Comparison of ENCODE assay signal across 20 cellular contexts in genomic region chr3:181715601-181716340, GRCh38. TPM values are rescaled to one million over a fixed set of nuclear protein-coding genes. Genes with fewer than 3 reads are reported as not detected.
DNase-seq lines count a peak whose midpoint lies in the region; ATAC-seq and TF ChIP-seq lines count a peak whose summit lies in the region.
"Had no signal": no experiment of that assay in that cellular context is flagged by ENCODE, and none has a peak within 500 bp of the region (broad histone marks: within the 10 kb centered on the region; RNA-seq: fewer than 3 reads in every experiment).

No MANE protein-coding gene starts in this region.

- no peak overlapping the region for H3K4ac ChIP-seq in neuronal stem cell (ENCODE audit: low read length)

- no peaks in the 10 kb centered on the region for H3K9me2 ChIP-seq in GM23338 (ENCODE audit: insufficient read depth)

- H2AK5ac ChIP-seq in neuronal stem cell (ENCODE audit: low read depth, low read length), result no peak overlapping the region

- H3K4me1 ChIP-seq in GM23338 (ENCODE audit: insufficient read depth) (peaks cover 42% of the 10 kb centered on the region), NT2/D1 (ENCODE audit: insufficient read depth, insufficient read length) (peaks cover 3% of the 10 kb centered on the region), neuronal stem cell (ENCODE audit: control insufficient read depth in 2 of 2, insufficient read depth in 1 of 2, low read depth in 1 of 2, low read length in 2 of 2) (peaks cover 11 to 29% of the 10 kb centered on the region in 2 donors)
- H3K4me1 ChIP-seq: BLaER1 had no signal

- H3K27ac ChIP-seq in GM23338 (ENCODE audit: low read depth), result peak overlapping the region; percentile 98
- peak overlapping the region; percentile 92 for H3K27ac ChIP-seq in neuronal stem cell (replicated peaks; ENCODE audit: low read length)
- H3K27ac ChIP-seq: BLaER1, coronary artery, skin epidermis had no signal

- peak overlapping the region; percentile 68 for H3K4me3 ChIP-seq in GM23338
- H3K4me3 ChIP-seq in NT2/D1 (ENCODE audit: insufficient read length, low read depth), result peak overlapping the region; percentile 99
- H3K4me3 ChIP-seq in epithelial cell of esophagus (ENCODE audit: low read length), result peak overlapping the region; percentile 75
- peak overlapping the region; percentile 94 to 95 for H3K4me3 ChIP-seq in neuronal stem cell (ENCODE audit: low read length in 2 of 2)
- H3K4me3 ChIP-seq: BLaER1, coronary artery, skin epidermis had no signal

- peak overlapping the region; percentile 99 for H3K27ac Mint-ChIP-seq in GM23338
- H3K27ac Mint-ChIP-seq: activated B cell treated with CpG ODN at 0.5 μM for 24 hours; activated naive CD8-positive, alpha-beta T cell; HFFc6; naive thymus-derived CD4-positive, alpha-beta T cell had no signal

- H2BK12ac ChIP-seq in neuronal stem cell (ENCODE audit: low read length), result no peak overlapping the region

- no peak overlapping the region; the same call in 2 of the 3 replicates for H3K4me3 Mint-ChIP-seq in GM23338
- H3K4me3 Mint-ChIP-seq: activated B cell treated with CpG ODN at 0.5 μM for 24 hours; activated naive CD8-positive, alpha-beta T cell; HFFc6; naive thymus-derived CD4-positive, alpha-beta T cell had no signal

- peaks cover 63% of the 10 kb centered on the region for H3K36me3 Mint-ChIP-seq in GM23338 (ENCODE audit: low read depth)

- H2BK15ac ChIP-seq in neuronal stem cell (ENCODE audit: low read length), result no peak overlapping the region

- H4K8ac ChIP-seq in neuronal stem cell (ENCODE audit: low read depth, low read length), result no peak overlapping the region

- H3K9me3 Mint-ChIP-seq in GM23338, result peaks cover 5% of the 10 kb centered on the region
- H3K9me3 Mint-ChIP-seq: HFFc6 had no signal

- no peak overlapping the region for H3K14ac ChIP-seq in neuronal stem cell (ENCODE audit: low read length)

- in situ Hi-C loops in GM13977 (cut with MboI; ENCODE audit: low pct_unique_long_range_greater_than_20kb, low sequenced_read_pairs, unreplicated experiment), result loop anchor here (25.0 kb wide), 1 partner anchor 547 kb away; no protein-coding TSS in a partner anchor

- WGBS in neuronal stem cell (ENCODE audit: extremely low coverage in 2 of 2, insufficient read length in 2 of 2, insufficient replicate concordance in 1 of 2), 2 donors, result no CpG with 5 or more reads among the region's 15 CpGs

- ATAC-seq in GM23338, result peak; percentile 6
- no peak for ATAC-seq in HG02852 (IDR thresholded peaks at IDR 0.05; ENCODE audit: unreplicated experiment)
- no peak for ATAC-seq in HG03442 (IDR thresholded peaks at IDR 0.05; ENCODE audit: unreplicated experiment)
- ATAC-seq: naive thymus-derived CD4-positive, alpha-beta T cell had no signal

- H3K27me3 ChIP-seq in GM23338 (ENCODE audit: insufficient read depth) (peaks cover 7% of the 10 kb centered on the region; the same call in 1 of the 2 replicates), NT2/D1 (ENCODE audit: insufficient read depth, insufficient read length) (no peaks in the 10 kb centered on the region), neuronal stem cell (ENCODE audit: control insufficient read depth in 3 of 3, insufficient read depth in 3 of 3, low read depth in 1 of 3, low read length in 3 of 3) (no peaks in the 10 kb centered on the region)

- TF ChIP-seq CTCF in GM23338 (conservative IDR thresholded peaks at IDR 0.05; ENCODE audit: low read depth in 2 of 2), result no peak
- TF ChIP-seq CTCF in epithelial cell of esophagus (IDR thresholded peaks at IDR 0.05; ENCODE audit: insufficient read depth, low read depth, low read length, missing control alignments), result peak; percentile 7
- no peak for TF ChIP-seq CTCF in GM13977 (IDR thresholded peaks at IDR 0.05; ENCODE audit: extremely low read depth, insufficient read depth, missing control alignments)

- H3K4me2 ChIP-seq in GM23338, result peak overlapping the region; percentile 78
- peak overlapping the region; percentile 32 for H3K4me2 ChIP-seq in neuronal stem cell (ENCODE audit: insufficient read depth, low read length, poor library complexity, severe bottlenecking)
- H3K4me2 ChIP-seq: BLaER1 had no signal

- H3K79me1 ChIP-seq in neuronal stem cell (ENCODE audit: low read depth, low read length), result peaks cover 5% of the 10 kb centered on the region

- no peaks in the 10 kb centered on the region for H4K20me1 ChIP-seq in GM23338 (replicated peaks; ENCODE audit: insufficient read depth)

- peak overlapping the region; percentile 96 for H2BK5ac ChIP-seq in neuronal stem cell (ENCODE audit: low read length)

- peak overlapping the region; percentile 70 for H3K9ac ChIP-seq in NT2/D1 (ENCODE audit: insufficient read length, low read depth)
- peak overlapping the region; percentile 83 for H3K9ac ChIP-seq in neuronal stem cell (ENCODE audit: low read depth, low read length, poor library complexity)
- H3K9ac ChIP-seq: BLaER1 had no signal

- H3K23ac ChIP-seq in neuronal stem cell (ENCODE audit: low read depth, low read length, poor library complexity), result no peak overlapping the region

- H4K91ac ChIP-seq in neuronal stem cell (ENCODE audit: low read depth, low read length, poor library complexity), result no peak overlapping the region

- H3F3A ChIP-seq in GM23338 (replicated peaks; ENCODE audit: low read depth), result no peaks in the 10 kb centered on the region; the same call in 1 of the 2 replicates

- no peak overlapping the region for H2BK120ac ChIP-seq in neuronal stem cell (ENCODE audit: low read depth, low read length)

- peaks cover 33% of the 10 kb centered on the region for H3K27me3 Mint-ChIP-seq in GM23338 (ENCODE audit: insufficient read depth, low read depth, poor library complexity)

- H3K79me2 ChIP-seq in GM23338 (replicated peaks; ENCODE audit: insufficient read depth), result peaks cover 82% of the 10 kb centered on the region

- DNase-seq in GM23338 (ENCODE audit: low spot score), result peak; percentile 93
- no peak for DNase-seq in NT2/D1 (ENCODE audit: low read depth, low spot score)
- peak; percentile 74 for DNase-seq in epithelial cell of esophagus (ENCODE audit: low read depth)
- no peak for DNase-seq in neuronal stem cell (ENCODE audit: low spot score)
- DNase-seq in GM13977 (ENCODE audit: low spot score), result no peak
- no peak for DNase-seq in NCI-H2227 (lab: John Stamatoyannopoulos, UW; ENCODE audit: unreplicated experiment)
- DNase-seq: activated B cell treated with CpG ODN at 0.5 μM for 24 hours; foreskin fibroblast; GF-D8; HFFc6; IMR-90; naive thymus-derived CD4-positive, alpha-beta T cell; NK-92 treated with Interleukin-12 subunit alpha and Interleukin-12 subunit beta, amount 100 ng/mL, for 24 hours had no signal

- peak overlapping the region; percentile 79 for H3K18ac ChIP-seq in neuronal stem cell (ENCODE audit: low read length)

- H3K36me3 ChIP-seq in GM23338 (ENCODE audit: insufficient read depth), result no peaks in the 10 kb centered on the region
- peaks cover 7% of the 10 kb centered on the region for H3K36me3 ChIP-seq in NT2/D1 (ENCODE audit: insufficient read depth, insufficient read length, low read length)
- H3K36me3 ChIP-seq in neuronal stem cell (replicated peaks in 1 of 2; ENCODE audit: control insufficient read depth in 2 of 2, insufficient read depth in 2 of 2, low read length in 2 of 2), result peaks cover 13 to 81% of the 10 kb centered on the region in 2 donors
- H3K36me3 ChIP-seq: BLaER1 had no signal

- H3K9me3 ChIP-seq in NT2/D1 (ENCODE audit: insufficient read depth, low read length) (no peaks in the 10 kb centered on the region), neuronal stem cell (replicated peaks in 1 of 2; ENCODE audit: control insufficient read depth in 2 of 2, insufficient read depth in 1 of 2, low read depth in 1 of 2, low read length in 2 of 2) (no peaks in the 10 kb centered on the region)

- H2AFZ ChIP-seq in GM23338 (no peak overlapping the region), neuronal stem cell (ENCODE audit: low read length) (no peak overlapping the region)

- peaks cover 41% of the 10 kb centered on the region for H3K4me1 Mint-ChIP-seq in GM23338

TF ChIP-seq in GM23338, 12 proteins besides CTCF, POLR2A, EP300 and RAD21 (continues in another document):
- TF ChIP-seq REST (IDR thresholded peaks at IDR 0.05; ENCODE audit: unreplicated experiment), result no peak
- no peak for TF ChIP-seq ETS1 (IDR thresholded peaks at IDR 0.05)
- no peak for TF ChIP-seq JUNB (IDR thresholded peaks at IDR 0.05; ENCODE audit: unreplicated experiment)
- no peak for TF ChIP-seq ZNF331 (CRISPR knock-in tag; IDR thresholded peaks at IDR 0.05; ENCODE audit: low read depth)

RNA-seq across cellular contexts. Expression of gene SOX2, which starts 4.0 kb away (rescaled TPM):
- total RNA-seq in GM23338 (2014; rRNA removed; shearing (Covaris generic)), result 211 and 228 TPM in 2 replicates
- 105 and 117 TPM in 2 replicates for polyA plus RNA-seq in GM23338 (2016; fragmentation: Nextera tagmentation; extraction: Ambion mirVana)
- polyA plus RNA-seq in neuronal stem cell (2013, experiment 1 of 2), result 589 TPM
- 620 TPM for polyA plus RNA-seq in neuronal stem cell (2013, experiment 2 of 2)
- total RNA-seq: activated B cell treated with CpG ODN at 0.5 μM for 24 hours; HFFc6; IMR-90; kidney epithelial cell; naive thymus-derived CD4-positive, alpha-beta T cell had no signal
- polyA plus RNA-seq: IMR-90; naive thymus-derived CD4-positive, alpha-beta T cell had no signal

Comparison
In these comparisons a context has a peak if more than half of its experiments do, and no peak if none do; other contexts are left out.
1. DNase-seq: peak in GM23338 (single experiment) and epithelial cell of esophagus (single experiment); none in NT2/D1 (single experiment), neuronal stem cell (single experiment), GM13977 (single experiment) and NCI-H2227 (single experiment).
2. Peak in every context shown above with its lines, with median percentiles within 50 percentile points of each other: H3K4me3 ChIP-seq.